8 cellular contexts compared by ENCODE assay signal in the genomic region with DNA sequence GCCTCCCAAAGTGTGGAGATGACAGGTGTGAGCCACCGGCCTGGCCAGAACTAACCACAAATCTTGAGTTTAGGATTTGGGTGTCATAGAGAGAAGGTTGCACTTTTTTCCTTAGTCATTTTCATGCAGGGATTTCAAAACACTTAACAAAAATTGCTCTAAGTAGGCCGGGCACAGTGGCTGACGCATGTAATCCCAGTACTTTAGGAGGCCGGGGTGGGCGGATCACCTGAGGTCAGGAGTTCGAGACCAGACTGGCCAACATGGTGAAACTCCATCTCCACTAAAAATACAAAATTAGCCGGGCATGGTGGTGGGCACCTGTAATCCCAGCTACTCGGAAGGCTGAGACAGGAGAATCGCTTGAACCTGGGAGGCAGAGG. TPM values are rescaled to one million over a fixed set of nuclear protein-coding genes. Genes with fewer than 3 reads are reported as not detected.
A peak's percentile ranks its signal among the peaks of the same experiment; 100 is the strongest.
DNase-seq lines count a peak whose midpoint lies in the region; ATAC-seq, FAIRE-seq and TF ChIP-seq lines count a peak whose summit lies in the region.
"Not testable (repeated sequence)": the region's sequence is repeated elsewhere in the genome, so short reads cannot be mapped to it uniquely, and the experiment has no call there.

No MANE protein-coding gene starts in this region.

- TF ChIP-seq RAD21 in K562 (CRISPR knock-in tag; conservative IDR thresholded peaks at IDR 0.05 in 1 of 2, IDR thresholded peaks at IDR 0.05 in 1 of 2), result not testable (repeated sequence)

- TF ChIP-seq EP300 in K562 (IDR thresholded peaks at IDR 0.05; ENCODE audit: low read length), result not testable (repeated sequence)

- ATAC-seq in GM23338; K562; Right ventricle myocardium inferior; stimulated activated naive B cell treated with anti-CD40 and anti-IgM and Interleukin-4, amounts not matched to agents 10 μg/mL and 1 μg/mL and 100 μg/mL, for 72 hours (replicated peaks): not testable (repeated sequence)

- H3K36me3 ChIP-seq in BLaER1, result not testable (repeated sequence)
- H3K36me3 ChIP-seq in GM23338 (ENCODE audit: insufficient read depth), result peaks cover 11% of the 10 kb centered on the region
- H3K36me3 ChIP-seq in K562 (ENCODE audit: control insufficient read depth, insufficient read depth, low read length), result peaks cover 12% of the 10 kb centered on the region; the same call in 2 of the 3 replicates

- not testable (repeated sequence) for H3K36me3 Mint-ChIP-seq in GM23338 (ENCODE audit: low read depth); nephron (ENCODE audit: low read depth)
- H3K36me3 Mint-ChIP-seq in stimulated activated naive B cell treated with anti-CD40 and anti-IgM and Interleukin-4, amounts not matched to agents 10 μg/mL and 1 μg/mL and 100 μg/mL, for 72 hours, result peaks cover 11 to 15% of the 10 kb centered on the region in 2 donors

- H3K4me1 ChIP-seq in BLaER1 (peaks cover 41% of the 10 kb centered on the region), GM23338 (ENCODE audit: insufficient read depth) (peaks cover 17% of the 10 kb centered on the region)
- H3K4me1 ChIP-seq in K562 (replicated peaks in 1 of 2; ENCODE audit: control insufficient read depth in 2 of 2, insufficient read depth in 2 of 2, low read length in 2 of 2), result not testable (repeated sequence)

- H3K27me3 Mint-ChIP-seq in GM23338 (ENCODE audit: insufficient read depth, low read depth, poor library complexity); nephron (ENCODE audit: low read depth); stimulated activated naive B cell treated with anti-CD40 and anti-IgM and Interleukin-4, amounts not matched to agents 10 μg/mL and 1 μg/mL and 100 μg/mL, for 72 hours: not testable (repeated sequence)

- not testable (repeated sequence) for TF ChIP-seq CTCF in GM23338 (conservative IDR thresholded peaks at IDR 0.05; ENCODE audit: low read depth in 2 of 2); RWPE1 (conservative IDR thresholded peaks at IDR 0.05; ENCODE audit: low read depth); K562 (IDR thresholded peaks at IDR 0.05 in 2 of 3, conservative IDR thresholded peaks at IDR 0.05 in 1 of 3; ENCODE audit: insufficient read depth in 2 of 3, low read depth in 1 of 3, low read length in 3 of 3); nephron (IDR thresholded peaks at IDR 0.05; ENCODE audit: unreplicated experiment in 3 of 3)

- not testable (repeated sequence) for H3K9me3 ChIP-seq in BLaER1; K562 (replicated peaks; ENCODE audit: control insufficient read depth, insufficient read depth, low read depth, low read length)

- not testable (repeated sequence) for H3K27ac ChIP-seq in BLaER1
- peak overlapping the region; percentile 98 for H3K27ac ChIP-seq in GM23338 (ENCODE audit: low read depth)
- peak overlapping the region; percentile 46; the same call in 1 of the 2 replicates for H3K27ac ChIP-seq in RWPE1
- H3K27ac ChIP-seq in K562 (ENCODE audit: extremely low read depth, low read depth, low read length), result peak overlapping the region; percentile 93; the same call in 2 of the 3 replicates

- POLR2A ChIA-PET in RWPE1 (lab: Yijun Ruan, JAX; ENCODE audit: low non-redundant PET), result not testable (repeated sequence)
- POLR2A ChIA-PET in K562 (lab: Yijun Ruan, JAX), result interaction anchor here (2.0 to 3.3 kb wide), 2 partner anchors 14 to 19 kb away, joined by 7 to 17 read pairs; no protein-coding TSS in a partner anchor

- not testable (repeated sequence) for H3K9me1 ChIP-seq in K562 (ENCODE audit: control insufficient read depth, insufficient read depth, low read length)

- H3K4me3 ChIP-seq in BLaER1, GM23338, K562: not testable (repeated sequence)

- not testable (repeated sequence) for TF ChIP-seq POLR2A in K562 (conservative IDR thresholded peaks at IDR 0.05)

- not testable (repeated sequence) for H2AFZ ChIP-seq in GM23338; K562 (ENCODE audit: low read depth, low read length)

- CTCF ChIA-PET in RWPE1 (lab: Yijun Ruan, JAX); K562 (lab: Yijun Ruan, JAX; ENCODE audit: low intra/inter-chr PET ratio): not testable (repeated sequence)

- H3K27ac Mint-ChIP-seq in GM23338, result peak overlapping the region; percentile 44; the same call in 1 of the 2 replicates
- peak overlapping the region; percentile 97 to 100 (median 100) for H3K27ac Mint-ChIP-seq in nephron
- H3K27ac Mint-ChIP-seq in stimulated activated naive B cell treated with anti-CD40 and anti-IgM and Interleukin-4, amounts not matched to agents 10 μg/mL and 1 μg/mL and 100 μg/mL, for 72 hours, result peak overlapping the region; percentile 100

- WGBS in K562 (ENCODE audit: insufficient coverage, low coverage, missing lambda C conversion rate), result 82% methylated on average over 9 of the region's 9 CpGs

- H3K4me2 ChIP-seq in BLaER1, result peak overlapping the region; percentile 81
- not testable (repeated sequence) for H3K4me2 ChIP-seq in GM23338
- H3K4me2 ChIP-seq in K562 (ENCODE audit: insufficient read depth, low read length), result peak overlapping the region; percentile 89

- not testable (repeated sequence) for BruUV-seq in K562 (replicated peaks; lab: Mats Ljungman, UMichigan)

- peak overlapping the region; percentile 98 for H3K4me3 Mint-ChIP-seq in GM23338
- peak overlapping the region; percentile 95 to 99 (median 98) for H3K4me3 Mint-ChIP-seq in nephron
- peak overlapping the region; percentile 39 to 100 for H3K4me3 Mint-ChIP-seq in stimulated activated naive B cell treated with anti-CD40 and anti-IgM and Interleukin-4, amounts not matched to agents 10 μg/mL and 1 μg/mL and 100 μg/mL, for 72 hours

- H3K79me2 ChIP-seq in GM23338 (replicated peaks; ENCODE audit: insufficient read depth) (peaks cover 34% of the 10 kb centered on the region), K562 (ENCODE audit: control insufficient read depth, insufficient read depth, low read length) (peaks cover 37% of the 10 kb centered on the region)

- H3K4me1 Mint-ChIP-seq in GM23338, nephron: not testable (repeated sequence)
- peaks cover 7 to 16% of the 10 kb centered on the region in 2 donors for H3K4me1 Mint-ChIP-seq in stimulated activated naive B cell treated with anti-CD40 and anti-IgM and Interleukin-4, amounts not matched to agents 10 μg/mL and 1 μg/mL and 100 μg/mL, for 72 hours

- not testable (repeated sequence) for DNase-seq in GM23338 (ENCODE audit: low spot score); RWPE1 (ENCODE audit: low spot score); stimulated activated naive B cell treated with anti-CD40 and anti-IgM and Interleukin-4, amounts not matched to agents 10 μg/mL and 1 μg/mL and 100 μg/mL, for 72 hours
- DNase-seq in activated CD8-positive, alpha-beta memory T cell treated with anti-CD3 and anti-CD28 coated beads, Interleukin-2, amount 50 U/mL, for 48 hours, result peak; percentile 46
- DNase-seq in K562 (ENCODE audit: extremely low read depth in 1 of 4, low spot score in 3 of 4), result peak in 1 of 4 experiments; percentile 15
- DNase-seq in Right ventricle myocardium inferior (ENCODE audit: missing footprints), result peak; percentile 74

- not testable (repeated sequence) for H3K9me2 ChIP-seq in GM23338 (ENCODE audit: insufficient read depth)

- in situ Hi-C loops in K562 (cut with MboI), result not testable (repeated sequence)

- not testable (repeated sequence) for H3F3A ChIP-seq in GM23338 (replicated peaks; ENCODE audit: low read depth)

- H4K20me1 ChIP-seq in BLaER1 (peaks cover 32% of the 10 kb centered on the region), GM23338 (replicated peaks; ENCODE audit: insufficient read depth) (peaks cover 14% of the 10 kb centered on the region)
- H4K20me1 ChIP-seq in K562 (replicated peaks; ENCODE audit: control insufficient read depth, insufficient read depth, low read length), result not testable (repeated sequence)

- intact Hi-C loops in K562 (cut with micrococcal nuclease); Right ventricle myocardium inferior (cut with DNase I): not testable (repeated sequence)

- not testable (repeated sequence) for H3K9ac ChIP-seq in BLaER1
- H3K9ac ChIP-seq in K562 (ENCODE audit: insufficient read depth in 1 of 2, low read depth in 2 of 2, low read length in 2 of 2), result peak overlapping the region in 1 of 2 experiments; percentile 71; a peak in 1 of 4 replicates

- not testable (repeated sequence) for H3K27me3 ChIP-seq in BLaER1; GM23338 (ENCODE audit: insufficient read depth); K562 (ENCODE audit: control insufficient read depth in 2 of 2, insufficient read depth in 2 of 2, low read length in 2 of 2)

- FAIRE-seq in K562 (lab: Jason Lieb, UNC), result not testable (repeated sequence)

- H3K9me3 Mint-ChIP-seq in GM23338; nephron; stimulated activated naive B cell treated with anti-CD40 and anti-IgM and Interleukin-4, amounts not matched to agents 10 μg/mL and 1 μg/mL and 100 μg/mL, for 72 hours: not testable (repeated sequence)

RNA-seq across cellular contexts. Expression of a gene that starts 1.5 kb away (rescaled TPM):
- 65.9 and 73.3 TPM in 2 replicates for total RNA-seq in GM23338 (2014; rRNA removed; shearing (Covaris generic))
- 13.1 and 16.3 TPM in 2 replicates for polyA plus RNA-seq in GM23338 (2016; fragmentation: Nextera tagmentation; extraction: Ambion mirVana)
- total RNA-seq in K562 (2011; cell fraction: chromatin; rRNA removed; ENCODE audit: low replicate concordance), result 152 and 292 TPM in 2 replicates
- total RNA-seq in K562 (2011; cell fraction: nucleolus; rRNA removed), result 75.7 and 87.1 TPM in 2 replicates
- total RNA-seq in K562 (2011; cell fraction: nucleoplasm; rRNA removed), result 130 and 158 TPM in 2 replicates
- 38.2 and 39.4 TPM in 2 replicates for total RNA-seq in K562 (2014; rRNA removed)
- total RNA-seq in K562 (2014; rRNA removed; fragmentation: Illumina TruSeq; extraction: Trizol), result 42.0 and 48.3 TPM in 2 replicates
- total RNA-seq in K562 (2015; rRNA removed; fragmentation: Illumina TruSeq; extraction: Trizol), result 42.1 and 43.4 TPM in 2 replicates
- 50.3 and 59.2 TPM in 2 replicates for total RNA-seq in K562 (2021)
- 56.9 and 61.2 TPM in 2 replicates for polyA plus RNA-seq in K562 (2011; rRNA removed)
- polyA plus RNA-seq in K562 (2011; cell fraction: cytosol; rRNA removed), result 36.4 and 49.0 TPM in 2 replicates
- polyA plus RNA-seq in K562 (2011; cell fraction: nucleus; rRNA removed), result 90.8 and 97.3 TPM in 2 replicates
- polyA plus RNA-seq in K562 (2012), result 25.9 and 32.6 TPM in 2 replicates
- polyA plus RNA-seq in K562 (2014; fragmentation: Illumina TruSeq; extraction: Trizol), result 42.8 and 45.7 TPM in 2 replicates
- polyA plus RNA-seq in K562 (2014; fragmentation: Nextera tagmentation; extraction: Ambion mirVana), result 10 to 100 TPM in 1 of 2 experiments, 1 to 10 TPM in 1; 7.0 to 13.6 TPM
- polyA plus RNA-seq in K562 (2014; rRNA removed), result 25.4 and 26.8 TPM in 2 replicates
- 113 and 122 TPM in 2 replicates for polyA minus RNA-seq in K562 (2011; rRNA and poly(A)+ RNA removed)
- polyA minus RNA-seq in K562 (2011; cell fraction: cytosol; rRNA and poly(A)+ RNA removed), result 54.2 and 67.3 TPM in 2 replicates
- 63.5 and 108 TPM in 2 replicates for polyA minus RNA-seq in K562 (2011; cell fraction: nucleus; rRNA and poly(A)+ RNA removed)
- total RNA-seq in Right ventricle myocardium inferior, result 28.1 TPM

RNA-seq across cellular contexts. Expression of a gene that starts 35.6 kb away (rescaled TPM):
- total RNA-seq in GM23338 (2014; rRNA removed; shearing (Covaris generic)), result 22.1 and 23.7 TPM in 2 replicates
- polyA plus RNA-seq in GM23338 (2016; fragmentation: Nextera tagmentation; extraction: Ambion mirVana), result 7.5 and 8.5 TPM in 2 replicates
- total RNA-seq in K562 (2011; cell fraction: chromatin; rRNA removed; ENCODE audit: low replicate concordance), result 29.1 and 29.4 TPM in 2 replicates
- 18.2 and 22.7 TPM in 2 replicates for total RNA-seq in K562 (2011; cell fraction: nucleolus; rRNA removed)
- 24.7 and 32.0 TPM in 2 replicates for total RNA-seq in K562 (2011; cell fraction: nucleoplasm; rRNA removed)
- total RNA-seq in K562 (2014; rRNA removed), result 5.4 and 5.7 TPM in 2 replicates
- total RNA-seq in K562 (2014; rRNA removed; fragmentation: Illumina TruSeq; extraction: Trizol), result 8.2 and 9.1 TPM in 2 replicates
- total RNA-seq in K562 (2015; rRNA removed; fragmentation: Illumina TruSeq; extraction: Trizol), result 8.9 and 9.3 TPM in 2 replicates
- total RNA-seq in K562 (2021), result 10.9 and 11.3 TPM in 2 replicates
- polyA plus RNA-seq in K562 (2011; rRNA removed), result 10.2 and 10.5 TPM in 2 replicates
- polyA plus RNA-seq in K562 (2011; cell fraction: cytosol; rRNA removed), result 7.4 and 10.1 TPM in 2 replicates
- polyA plus RNA-seq in K562 (2011; cell fraction: nucleus; rRNA removed), result 20.8 and 21.1 TPM in 2 replicates
- 6.4 and 8.2 TPM in 2 replicates for polyA plus RNA-seq in K562 (2012)
- polyA plus RNA-seq in K562 (2014; fragmentation: Illumina TruSeq; extraction: Trizol), result 9.0 and 9.7 TPM in 2 replicates
- polyA plus RNA-seq in K562 (2014; fragmentation: Nextera tagmentation; extraction: Ambion mirVana), result 1 to 10 TPM; 1.4 to 2.4 TPM
- 8.3 and 10.6 TPM in 2 replicates for polyA plus RNA-seq in K562 (2014; rRNA removed)
- 12.6 and 13.2 TPM in 2 replicates for polyA minus RNA-seq in K562 (2011; rRNA and poly(A)+ RNA removed)
- polyA minus RNA-seq in K562 (2011; cell fraction: cytosol; rRNA and poly(A)+ RNA removed), result 4.0 and 4.6 TPM in 2 replicates
- 10.5 and 13.4 TPM in 2 replicates for polyA minus RNA-seq in K562 (2011; cell fraction: nucleus; rRNA and poly(A)+ RNA removed)
- 13.4 TPM for total RNA-seq in Right ventricle myocardium inferior

Comparison
In these comparisons a context has a peak if more than half of its experiments do, and no peak if none do; other contexts are left out.
1. H3K27ac Mint-ChIP-seq: peak in every context shown above with its lines; median percentile 100 in nephron; 100 in stimulated activated naive B cell treated with anti-CD40 and anti-IgM and Interleukin-4, amounts not matched to agents 10 μg/mL and 1 μg/mL and 100 μg/mL, for 72 hours; 44 in GM23338.